In the genomic region with DNA sequence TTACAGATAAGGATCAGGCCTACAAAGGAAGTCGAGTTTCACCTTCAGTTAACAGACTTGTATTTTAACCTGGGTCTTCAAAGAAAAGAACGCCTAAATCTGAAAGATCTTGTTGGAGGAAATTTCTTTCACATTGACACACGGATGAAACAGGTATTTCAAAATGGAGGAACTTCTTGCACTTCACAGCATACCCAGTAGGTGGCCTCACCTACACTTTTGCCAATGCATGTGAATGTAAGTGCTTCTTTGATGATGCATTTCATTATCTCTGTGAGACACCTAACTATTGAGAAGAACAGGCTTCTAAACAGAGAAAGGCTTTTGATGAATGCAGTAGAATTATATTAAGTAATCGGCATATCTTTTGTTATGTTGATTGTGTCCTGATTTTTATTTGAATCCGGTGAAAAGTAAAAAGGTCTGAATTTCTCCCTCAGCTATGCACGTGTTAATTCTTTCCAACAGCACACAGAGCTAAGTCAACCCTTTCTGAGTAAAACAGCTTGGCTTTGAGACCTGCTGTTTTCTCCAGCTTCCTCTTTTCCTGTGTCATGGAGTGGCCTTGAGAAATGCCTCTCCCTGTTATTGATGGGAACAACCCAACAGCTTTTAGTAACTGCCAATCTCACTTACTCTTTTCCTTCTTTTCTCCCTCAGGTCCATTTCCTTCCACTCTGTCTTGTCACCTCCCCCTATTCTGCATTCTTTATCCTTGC, we compare ENCODE assay signal across 8 cellular contexts.
DNase-seq lines count a peak whose midpoint lies in the region; TF ChIP-seq lines count a peak whose summit lies in the region.

No MANE protein-coding gene starts in this region.

- H3K9me3 ChIP-seq in AG04450 (ENCODE audit: control insufficient read depth, insufficient read depth, low read length) = peaks cover 3% of the 10 kb centered on the region; the same call in 1 of the 2 replicates
- H3K9me3 ChIP-seq in HEK293 (ENCODE audit: control insufficient read depth, insufficient read depth, low read depth, low read length) = no peaks in the 10 kb centered on the region

- TF ChIP-seq CTCF in AG04450 (IDR thresholded peaks at IDR 0.05; ENCODE audit: low read depth, low read length) (peak; percentile 67), GM12872 (IDR thresholded peaks at IDR 0.05; ENCODE audit: insufficient read depth, low read depth, low read length) (peak; percentile 83), HEK293 (tag by site-specific recombination; IDR thresholded peaks at IDR 0.05) (no peak)

- no peaks in the 10 kb centered on the region for H3K4me1 ChIP-seq in HEK293 (ENCODE audit: control insufficient read depth, insufficient read depth, low read length)

- CTCF ChIA-PET in AG04450 (lab: Charles Lee) (interaction anchor here (0.8 to 1.0 kb wide), 2 partner anchors 114 to 241 kb away, joined by 3 to 4 read pairs; no protein-coding TSS in a partner anchor), HEK293 (lab: Yijun Ruan, JAX) (interaction anchor here (0.6 to 1.8 kb wide), 10 partner anchors 9 to 1137 kb away, joined by 3 to 7 read pairs (median 3); no protein-coding TSS in a partner anchor)

- no peak overlapping the region for H3K4me3 ChIP-seq in AG04450 (ENCODE audit: low read depth, low read length)
- no peak overlapping the region for H3K4me3 ChIP-seq in HEK293 (ENCODE audit: low read depth, low read length)

- H3K27ac ChIP-seq in AG04450 (ENCODE audit: low read depth, low read length) (no peak overlapping the region), HEK293 (ENCODE audit: extremely low read depth, low read depth, low read length) (no peak overlapping the region)

- no peaks in the 10 kb centered on the region for H3K27me3 ChIP-seq in AG04450 (ENCODE audit: control insufficient read depth, insufficient read depth, low read length)

- POLR2A ChIA-PET in AG04450 (lab: Yijun Ruan, JAX) (no interaction called here), HEK293 (lab: Yijun Ruan, JAX) (no interaction called here)

- DNase-seq in AG04450 (ENCODE audit: low read depth, low spot score) (no peak), Kasumi-1 (lab: John Stamatoyannopoulos, UW) (peak; percentile 16 to 19), islet precursor cell (peak; percentile 67), anterior cingulate cortex (lab: John Stamatoyannopoulos, UW) (no peak), globus pallidus (ENCODE audit: low spot score) (no peak)
- DNase-seq in activated CD4-positive, alpha-beta T cell treated with anti-CD3 and anti-CD28 coated beads, Interleukin-2, amount 50 U/mL, for 48 hours = peak; percentile 17 to 36

- no peaks in the 10 kb centered on the region for H3K36me3 ChIP-seq in HEK293 (ENCODE audit: control insufficient read depth in 2 of 2, insufficient read depth in 1 of 2, low read length in 2 of 2)

TF ChIP-seq in HEK293, 187 proteins besides CTCF, POLR2A, EP300 and RAD21:
- TF ChIP-seq ZNF202 (tag by site-specific recombination; IDR thresholded peaks at IDR 0.05; ENCODE audit: borderline replicate concordance) (no peak), SCRT1 (tag by site-specific recombination; IDR thresholded peaks at IDR 0.05; ENCODE audit: borderline replicate concordance) (no peak), ZNF654 (tag by site-specific recombination; IDR thresholded peaks at IDR 0.05; ENCODE audit: low read depth) (peak; percentile 58), PRDM1 (tag by site-specific recombination; IDR thresholded peaks at IDR 0.05) (0 out of 2 replicates have a peak, but pooled peaks have one; percentile 10), ZFP3 (tag by site-specific recombination; IDR thresholded peaks at IDR 0.05; ENCODE audit: low read depth) (no peak)
TF ChIP-seq in HEK293: peak in this region for 2.

Comparison
In these comparisons a context has a peak if more than half of its experiments do, and no peak if none do; other contexts are left out.
1. DNase-seq: peak in Kasumi-1 (2 of 2), activated CD4-positive, alpha-beta T cell treated with anti-CD3 and anti-CD28 coated beads, Interleukin-2, amount 50 U/mL, for 48 hours (2 of 2) and islet precursor cell (single experiment); none in AG04450 (single experiment), anterior cingulate cortex (0 of 58) and globus pallidus (single experiment).